ENCODE assay signal across 21 cellular contexts in the genomic region with DNA sequence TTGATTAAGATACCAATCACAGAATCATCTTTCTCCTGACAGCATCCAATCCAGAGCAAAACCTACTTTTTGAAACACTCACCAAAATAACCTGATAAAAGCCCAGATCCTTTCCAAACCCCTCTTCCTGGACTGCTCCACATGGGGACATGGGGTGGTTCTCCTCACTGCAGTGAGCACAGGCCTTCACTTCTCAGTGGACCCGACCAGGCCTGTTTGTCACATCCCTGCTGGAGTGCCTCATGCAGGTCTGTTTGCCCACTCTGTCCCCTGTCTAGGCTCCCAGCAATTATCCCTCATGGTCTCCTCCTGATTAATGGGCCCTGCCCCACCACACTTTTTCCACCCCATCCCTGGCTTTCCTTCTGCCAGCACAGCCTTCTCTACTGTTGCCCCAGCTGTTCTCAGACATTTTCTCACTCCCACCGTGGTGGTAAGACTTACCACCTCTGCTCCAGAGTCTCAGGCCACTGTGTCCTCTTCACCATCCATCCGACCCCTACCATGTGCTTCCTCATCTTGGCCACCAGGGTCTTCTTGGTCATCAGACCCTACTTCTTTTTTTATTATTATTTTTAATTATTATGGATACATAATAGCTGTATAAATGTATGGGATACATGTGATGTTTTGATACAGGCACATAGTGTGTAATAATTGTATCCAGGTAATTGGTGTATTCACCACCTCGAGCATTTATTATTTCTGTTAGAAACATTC. TPM values are rescaled to one million over a fixed set of nuclear protein-coding genes. Genes with fewer than 3 reads are reported as not detected.
DNase-seq lines count a peak whose midpoint lies in the region; ATAC-seq, FAIRE-seq and TF ChIP-seq lines count a peak whose summit lies in the region.
"Had no signal": no experiment of that assay in that cellular context is flagged by ENCODE, and none has a peak within 500 bp of the region (broad histone marks: within the 10 kb centered on the region; RNA-seq: fewer than 3 reads in every experiment).

No MANE protein-coding gene starts in this region.

- BruUV-seq in K562 (replicated peaks; lab: Mats Ljungman, UMichigan) = no TSS peak

- H3K9me2 ChIP-seq in Karpas-422 (replicated peaks; ENCODE audit: insufficient read depth, low read length) = no peaks in the 10 kb centered on the region

- in situ Hi-C loops in K562 (cut with MboI) = no loop called here

- H3K36me3 ChIP-seq in K562 (ENCODE audit: control insufficient read depth, insufficient read depth, low read length) (peaks cover 19% of the 10 kb centered on the region; the same call in 2 of the 3 replicates), lower lobe of right lung (peaks cover 12% of the 10 kb centered on the region), Karpas-422 (ENCODE audit: insufficient read depth, low read length) (0 out of 2 replicates have a peak, but pooled peaks cover 2% of the 10 kb centered on the region), adrenal gland (replicated peaks in 1 of 2) (peaks cover 0 to 10% of the 10 kb centered on the region in 2 donors)

- WGBS in K562 (ENCODE audit: insufficient coverage, low coverage, missing lambda C conversion rate) = 60% methylated on average over 4 of the region's 4 CpGs
- 89 to 93% (median 91%) methylated on average over 4 of the region's 4 CpGs for WGBS in adrenal gland, 4 donors

- no peak for TF ChIP-seq POLR2A in K562 (conservative IDR thresholded peaks at IDR 0.05)
- no peak for TF ChIP-seq POLR2A in adrenal gland (IDR thresholded peaks at IDR 0.05)

- no peaks in the 10 kb centered on the region for H3K9me3 ChIP-seq in K562 (replicated peaks; ENCODE audit: control insufficient read depth, insufficient read depth, low read depth, low read length)
- H3K9me3 ChIP-seq in lower lobe of right lung = no peaks in the 10 kb centered on the region
- H3K9me3 ChIP-seq in Karpas-422 (ENCODE audit: low read length) = peaks cover 4% of the 10 kb centered on the region; the same call in 1 of the 2 replicates
- no peaks in the 10 kb centered on the region for H3K9me3 ChIP-seq in adrenal gland (replicated peaks in 1 of 3)

- POLR2A ChIA-PET in K562 (lab: Yijun Ruan, JAX) = interaction anchor here (0.9 kb wide), 1 partner anchor 16 kb away, joined by 3 read pairs; no protein-coding TSS in a partner anchor

- H3K27ac ChIP-seq in K562 (ENCODE audit: extremely low read depth, low read depth, low read length) (no peak overlapping the region), lower lobe of right lung (no peak overlapping the region), Karpas-422 (ENCODE audit: low read length) (no peak overlapping the region), adrenal gland (no peak overlapping the region)
- H3K27ac ChIP-seq: BLaER1, KMS-11 had no signal

- H3K4me3 ChIP-seq in AG09309 (ENCODE audit: control insufficient read depth, low read depth, low read length) = no peak overlapping the region
- H3K4me3 ChIP-seq in K562 = no peak overlapping the region
- no peak overlapping the region for H3K4me3 ChIP-seq in lower lobe of right lung
- no peak overlapping the region for H3K4me3 ChIP-seq in Karpas-422 (ENCODE audit: low read length)
- H3K4me3 ChIP-seq in adrenal gland = no peak overlapping the region
- H3K4me3 ChIP-seq: BLaER1 had no signal

- ATAC-seq in K562 (peak; percentile 33; the same call in 1 of the 3 replicates), lower lobe of right lung (no peak)

- no peaks in the 10 kb centered on the region for H4K20me1 ChIP-seq in K562 (replicated peaks; ENCODE audit: control insufficient read depth, insufficient read depth, low read length)
- no peaks in the 10 kb centered on the region for H4K20me1 ChIP-seq in Karpas-422 (ENCODE audit: insufficient read depth, low read depth, low read length)
- H4K20me1 ChIP-seq: BLaER1 had no signal

- no peaks in the 10 kb centered on the region for H3K9me1 ChIP-seq in K562 (ENCODE audit: control insufficient read depth, insufficient read depth, low read length)

- H3K9ac ChIP-seq in K562 (ENCODE audit: insufficient read depth in 1 of 2, low read depth in 2 of 2, low read length in 2 of 2) = no peak overlapping the region
- H3K9ac ChIP-seq in Karpas-422 (ENCODE audit: low read length) = no peak overlapping the region
- H3K9ac ChIP-seq: BLaER1, KMS-11 had no signal

- FAIRE-seq in K562 (lab: Jason Lieb, UNC) = no peak
- FAIRE-seq: endothelial cell of umbilical vein, islet of Langerhans had no signal

- H2AFZ ChIP-seq in K562 (ENCODE audit: low read depth, low read length) (no peak overlapping the region), Karpas-422 (ENCODE audit: low read length) (no peak overlapping the region)

- H3K27me3 ChIP-seq in K562 (ENCODE audit: control insufficient read depth in 2 of 2, insufficient read depth in 2 of 2, low read length in 2 of 2) (no peaks in the 10 kb centered on the region), lower lobe of right lung (ENCODE audit: low read depth) (no peaks in the 10 kb centered on the region), Karpas-422 (ENCODE audit: low read length) (no peaks in the 10 kb centered on the region), adrenal gland (no peaks in the 10 kb centered on the region)
- H3K27me3 ChIP-seq: BLaER1 had no signal

- TF ChIP-seq CTCF in AG09309 (IDR thresholded peaks at IDR 0.05; ENCODE audit: control insufficient read depth, insufficient read depth, low read depth, low read length, missing control alignments) (peak; percentile 12), K562 (IDR thresholded peaks at IDR 0.05 in 2 of 3, conservative IDR thresholded peaks at IDR 0.05 in 1 of 3; ENCODE audit: insufficient read depth in 2 of 3, low read depth in 1 of 3, low read length in 3 of 3) (0 out of 6 replicates have a peak, but pooled peaks of 1 of the 3 experiments have one; percentile 25), lower lobe of right lung (IDR thresholded peaks at IDR 0.05) (peak; percentile 9), adrenal gland (IDR thresholded peaks at IDR 0.05) (no peak)

- CTCF ChIA-PET in K562 (lab: Yijun Ruan, JAX; ENCODE audit: low intra/inter-chr PET ratio) = no interaction called here

- TF ChIP-seq RAD21 in K562 (CRISPR knock-in tag; conservative IDR thresholded peaks at IDR 0.05 in 1 of 2, IDR thresholded peaks at IDR 0.05 in 1 of 2) = no peak

- H3K4me2 ChIP-seq in K562 (ENCODE audit: insufficient read depth, low read length) (no peak overlapping the region), Karpas-422 (ENCODE audit: low read depth, low read length, poor library complexity, severe bottlenecking) (no peak overlapping the region)
- H3K4me2 ChIP-seq: BLaER1, KMS-11 had no signal

- DNase-seq in AG09309 (ENCODE audit: low read depth) (no peak), ELR (ENCODE audit: low read depth) (peak; percentile 13), K562 (ENCODE audit: extremely low read depth in 1 of 4, low spot score in 3 of 4) (peak in 2 of 4 experiments; percentile 23 to 27), lower lobe of right lung (no peak), D341Med (ENCODE audit: low spot score) (no peak), Karpas-422 (no peak), adrenal gland (no peak), A172 (ENCODE audit: low spot score) (no peak)
- DNase-seq: activated CD8-positive, alpha-beta memory T cell treated with anti-CD3 and anti-CD28 coated beads, Interleukin-2, amount 50 U/mL, for 48 hours; NCI-H1105 treated with DMSO at 0.1 percent for 48 hours; SW 1271 had no signal

- H3K79me2 ChIP-seq in K562 (ENCODE audit: control insufficient read depth, insufficient read depth, low read length) (no peaks in the 10 kb centered on the region), Karpas-422 (ENCODE audit: low read length) (no peaks in the 10 kb centered on the region)

- no peaks in the 10 kb centered on the region for H3K4me1 ChIP-seq in K562 (replicated peaks in 1 of 2; ENCODE audit: control insufficient read depth in 2 of 2, insufficient read depth in 2 of 2, low read length in 2 of 2)
- no peaks in the 10 kb centered on the region for H3K4me1 ChIP-seq in lower lobe of right lung
- no peaks in the 10 kb centered on the region for H3K4me1 ChIP-seq in Karpas-422 (ENCODE audit: low read length)
- no peaks in the 10 kb centered on the region for H3K4me1 ChIP-seq in adrenal gland (replicated peaks in 1 of 2)
- H3K4me1 ChIP-seq: BLaER1 had no signal

- TF ChIP-seq EP300 in K562 (IDR thresholded peaks at IDR 0.05; ENCODE audit: low read length) = no peak

- intact Hi-C loops in K562 (cut with micrococcal nuclease) = no loop called here
- intact Hi-C loops in lower lobe of right lung (cut with DNase I) = no loop called here
- intact Hi-C loops in adrenal gland (cut with DNase I) = no loop called here

RNA-seq across cellular contexts. Expression of a gene that starts 21.1 kb away (rescaled TPM):
- 13.3 and 20.7 TPM in 2 replicates for total RNA-seq in K562 (2011; cell fraction: chromatin; rRNA removed; ENCODE audit: low replicate concordance)
- 9.8 and 10.7 TPM in 2 replicates for total RNA-seq in K562 (2011; cell fraction: nucleolus; rRNA removed)
- 20.7 and 35.3 TPM in 2 replicates for total RNA-seq in K562 (2011; cell fraction: nucleoplasm; rRNA removed)
- total RNA-seq in K562 (2014; rRNA removed) (66.6 and 73.2 TPM in 2 replicates), K562 (2014; rRNA removed; fragmentation: Illumina TruSeq; extraction: Trizol) (97.0 and 106 TPM in 2 replicates), K562 (2015; rRNA removed; fragmentation: Illumina TruSeq; extraction: Trizol) (88.8 and 100 TPM in 2 replicates), K562 (2021) (64.0 and 69.7 TPM in 2 replicates), lower lobe of right lung (19.4 TPM), adrenal gland (10 to 100 TPM; 25.4 to 38.1 (median 30.5) TPM)
- polyA plus RNA-seq in K562 (2011; rRNA removed) (71.8 and 87.0 TPM in 2 replicates), K562 (2014; fragmentation: Illumina TruSeq; extraction: Trizol) (108 and 123 TPM in 2 replicates), K562 (2014; fragmentation: Nextera tagmentation; extraction: Ambion mirVana) (100 to 1,000 TPM in 1 of 2 experiments, 10 to 100 TPM in 1; 63.3 to 130 TPM), K562 (2014; rRNA removed) (70.8 and 74.9 TPM in 2 replicates), adrenal gland (10 to 100 TPM; 16.8 to 51.5 (median 17.4) TPM)
- polyA plus RNA-seq in K562 (2011; cell fraction: cytosol; rRNA removed) = 28.5 and 48.7 TPM in 2 replicates
- 12.5 and 19.3 TPM in 2 replicates for polyA plus RNA-seq in K562 (2011; cell fraction: nucleus; rRNA removed)
- polyA plus RNA-seq in K562 (2012) = 65.2 and 90.5 TPM in 2 replicates
- polyA minus RNA-seq in K562 (2011; rRNA and poly(A)+ RNA removed) = 55.3 and 72.8 TPM in 2 replicates
- 27.7 and 31.1 TPM in 2 replicates for polyA minus RNA-seq in K562 (2011; cell fraction: cytosol; rRNA and poly(A)+ RNA removed)
- polyA minus RNA-seq in K562 (2011; cell fraction: nucleus; rRNA and poly(A)+ RNA removed) = 8.2 and 11.9 TPM in 2 replicates
- total RNA-seq in Karpas-422 (2014; rRNA removed; shearing (Covaris generic); ENCODE audit: low replicate concordance) = 32.1 and 47.1 TPM in 2 replicates
- total RNA-seq in A172 (2014; rRNA removed; shearing (Covaris generic)) = 53.6 and 67.3 TPM in 2 replicates

RNA-seq across cellular contexts. Expression of a gene that starts 21.3 kb away (rescaled TPM):
- total RNA-seq in K562 (2011; cell fraction: chromatin; rRNA removed; ENCODE audit: low replicate concordance) = 25.3 and 39.7 TPM in 2 replicates
- total RNA-seq in K562 (2011; cell fraction: nucleolus; rRNA removed) = 12.2 and 13.0 TPM in 2 replicates
- total RNA-seq in K562 (2011; cell fraction: nucleoplasm; rRNA removed) = 22.1 and 32.8 TPM in 2 replicates
- total RNA-seq in K562 (2014; rRNA removed) (23.7 and 25.5 TPM in 2 replicates), K562 (2014; rRNA removed; fragmentation: Illumina TruSeq; extraction: Trizol) (42.8 and 46.2 TPM in 2 replicates), K562 (2015; rRNA removed; fragmentation: Illumina TruSeq; extraction: Trizol) (47.1 and 50.9 TPM in 2 replicates), K562 (2021) (19.6 and 20.5 TPM in 2 replicates), lower lobe of right lung (28.1 TPM), adrenal gland (10 to 100 TPM; 14.4 to 36.9 (median 23.0) TPM)
- polyA plus RNA-seq in K562 (2011; rRNA removed) (22.9 and 30.7 TPM in 2 replicates), K562 (2014; fragmentation: Illumina TruSeq; extraction: Trizol) (36.6 and 43.2 TPM in 2 replicates), K562 (2014; fragmentation: Nextera tagmentation; extraction: Ambion mirVana) (10 to 100 TPM; 62.3 to 71.8 TPM), K562 (2014; rRNA removed) (42.4 and 48.7 TPM in 2 replicates), adrenal gland (10 to 100 TPM; 42.7 to 70.1 (median 51.1) TPM)
- 3.3 and 9.7 TPM in 2 replicates for polyA plus RNA-seq in K562 (2011; cell fraction: cytosol; rRNA removed)
- polyA plus RNA-seq in K562 (2011; cell fraction: nucleus; rRNA removed) = 22.4 and 30.1 TPM in 2 replicates
- 29.4 and 35.0 TPM in 2 replicates for polyA plus RNA-seq in K562 (2012)
- polyA minus RNA-seq in K562 (2011; rRNA and poly(A)+ RNA removed) = 12.5 and 13.9 TPM in 2 replicates
- polyA minus RNA-seq in K562 (2011; cell fraction: cytosol; rRNA and poly(A)+ RNA removed) = 5.3 and 7.5 TPM in 2 replicates
- polyA minus RNA-seq in K562 (2011; cell fraction: nucleus; rRNA and poly(A)+ RNA removed) = 10.9 and 14.4 TPM in 2 replicates
- total RNA-seq in Karpas-422 (2014; rRNA removed; shearing (Covaris generic); ENCODE audit: low replicate concordance) = 28.4 and 55.6 TPM in 2 replicates
- total RNA-seq in A172 (2014; rRNA removed; shearing (Covaris generic)) = 79.9 and 80.1 TPM in 2 replicates

RNA-seq across cellular contexts. Expression of a gene that starts 47.4 kb away (rescaled TPM):
- 13.3 and 26.8 TPM in 2 replicates for total RNA-seq in K562 (2011; cell fraction: chromatin; rRNA removed; ENCODE audit: low replicate concordance)
- 10.3 and 13.2 TPM in 2 replicates for total RNA-seq in K562 (2011; cell fraction: nucleolus; rRNA removed)
- 24.4 and 47.7 TPM in 2 replicates for total RNA-seq in K562 (2011; cell fraction: nucleoplasm; rRNA removed)
- total RNA-seq in K562 (2014; rRNA removed) = 6.7 and 10.4 TPM in 2 replicates
- total RNA-seq in K562 (2014; rRNA removed; fragmentation: Illumina TruSeq; extraction: Trizol) = 9.7 and 11.6 TPM in 2 replicates
- 9.2 and 9.5 TPM in 2 replicates for total RNA-seq in K562 (2015; rRNA removed; fragmentation: Illumina TruSeq; extraction: Trizol)
- total RNA-seq in K562 (2021) = 6.4 and 8.6 TPM in 2 replicates
- 13.3 and 17.6 TPM in 2 replicates for polyA plus RNA-seq in K562 (2011; rRNA removed)
- 7.4 and 9.2 TPM in 2 replicates for polyA plus RNA-seq in K562 (2011; cell fraction: cytosol; rRNA removed)
- 12.7 and 15.6 TPM in 2 replicates for polyA plus RNA-seq in K562 (2011; cell fraction: nucleus; rRNA removed)
- polyA plus RNA-seq in K562 (2012) = 7.2 and 7.3 TPM in 2 replicates
- 11.7 and 11.9 TPM in 2 replicates for polyA plus RNA-seq in K562 (2014; fragmentation: Illumina TruSeq; extraction: Trizol)
- 10 to 100 TPM; 16.3 to 18.3 TPM for polyA plus RNA-seq in K562 (2014; fragmentation: Nextera tagmentation; extraction: Ambion mirVana)
- 10.5 and 12.1 TPM in 2 replicates for polyA plus RNA-seq in K562 (2014; rRNA removed)
- 9.7 and 12.8 TPM in 2 replicates for polyA minus RNA-seq in K562 (2011; rRNA and poly(A)+ RNA removed)
- polyA minus RNA-seq in K562 (2011; cell fraction: cytosol; rRNA and poly(A)+ RNA removed) = 4.5 and 7.4 TPM in 2 replicates
- polyA minus RNA-seq in K562 (2011; cell fraction: nucleus; rRNA and poly(A)+ RNA removed) = 9.6 and 13.3 TPM in 2 replicates
- 6.2 TPM for total RNA-seq in lower lobe of right lung
- 22.0 and 42.0 TPM in 2 replicates for total RNA-seq in Karpas-422 (2014; rRNA removed; shearing (Covaris generic); ENCODE audit: low replicate concordance)
- total RNA-seq in adrenal gland = 10 to 100 TPM in 2 of 8 donors, 1 to 10 TPM in 6; 4.4 to 11.4 (median 8.9) TPM
- polyA plus RNA-seq in adrenal gland = 10 to 100 TPM; 12.6 to 14.7 (median 14.1) TPM
- total RNA-seq in A172 (2014; rRNA removed; shearing (Covaris generic)) = 7.2 and 8.4 TPM in 2 replicates

RNA-seq across cellular contexts. Expression of a gene that starts 47.4 kb away (rescaled TPM):
- 4.8 and 13.5 TPM in 2 replicates for total RNA-seq in K562 (2011; cell fraction: chromatin; rRNA removed; ENCODE audit: low replicate concordance)
- total RNA-seq in K562 (2011; cell fraction: nucleolus; rRNA removed) = 3.8 and 6.5 TPM in 2 replicates
- total RNA-seq in K562 (2011; cell fraction: nucleoplasm; rRNA removed) = 9.2 and 14.0 TPM in 2 replicates
- 2.7 and 6.1 TPM in 2 replicates for total RNA-seq in K562 (2014; rRNA removed)
- total RNA-seq in K562 (2014; rRNA removed; fragmentation: Illumina TruSeq; extraction: Trizol) = 2.9 and 3.5 TPM in 2 replicates
- total RNA-seq in K562 (2015; rRNA removed; fragmentation: Illumina TruSeq; extraction: Trizol) = 5.2 and 5.8 TPM in 2 replicates
- 2.8 TPM in 2 replicates for total RNA-seq in K562 (2021)
- polyA plus RNA-seq in K562 (2011; rRNA removed) = 2.7 and 3.2 TPM in 2 replicates
- 0.46 and 2.4 TPM in 2 replicates for polyA plus RNA-seq in K562 (2011; cell fraction: cytosol; rRNA removed)
- polyA plus RNA-seq in K562 (2011; cell fraction: nucleus; rRNA removed) = 1.7 and 2.2 TPM in 2 replicates
- polyA plus RNA-seq in K562 (2012) = 2.1 and 5.5 TPM in 2 replicates
- polyA plus RNA-seq in K562 (2014; fragmentation: Illumina TruSeq; extraction: Trizol) = 1.9 and 3.5 TPM in 2 replicates
- polyA plus RNA-seq in K562 (2014; fragmentation: Nextera tagmentation; extraction: Ambion mirVana) = 1 to 10 TPM; 2.1 to 3.5 TPM
- polyA plus RNA-seq in K562 (2014; rRNA removed) = 5.8 and 11.3 TPM in 2 replicates
- polyA minus RNA-seq in K562 (2011; rRNA and poly(A)+ RNA removed) = 5.9 and 8.5 TPM in 2 replicates
- 1.9 TPM in 2 replicates for polyA minus RNA-seq in K562 (2011; cell fraction: cytosol; rRNA and poly(A)+ RNA removed)
- 5.1 and 11.0 TPM in 2 replicates for polyA minus RNA-seq in K562 (2011; cell fraction: nucleus; rRNA and poly(A)+ RNA removed)
- total RNA-seq in lower lobe of right lung = 9.9 TPM
- total RNA-seq in Karpas-422 (2014; rRNA removed; shearing (Covaris generic); ENCODE audit: low replicate concordance) = 9.9 and 12.7 TPM in 2 replicates
- total RNA-seq in adrenal gland = 10 to 100 TPM in 1 of 8 donors, 1 to 10 TPM in 7; 2.3 to 24.1 (median 7.5) TPM
- 1 to 10 TPM; 3.0 to 5.0 (median 4.4) TPM for polyA plus RNA-seq in adrenal gland
- 2.0 and 4.0 TPM in 2 replicates for total RNA-seq in A172 (2014; rRNA removed; shearing (Covaris generic))

RNA-seq across cellular contexts. Expression of a gene that starts 53.3 kb away (rescaled TPM):
- not detected in 2 replicates for total RNA-seq in K562 (2011; cell fraction: chromatin; rRNA removed; ENCODE audit: low replicate concordance)
- not detected in 2 replicates for total RNA-seq in K562 (2011; cell fraction: nucleolus; rRNA removed)
- not detected in 2 replicates for total RNA-seq in K562 (2011; cell fraction: nucleoplasm; rRNA removed)
- total RNA-seq in K562 (2014; rRNA removed) (not detected in 2 replicates), K562 (2014; rRNA removed; fragmentation: Illumina TruSeq; extraction: Trizol) (not detected in 2 replicates), K562 (2015; rRNA removed; fragmentation: Illumina TruSeq; extraction: Trizol) (0.34 TPM in 1 of 2 replicates, not detected in the other), K562 (2021) (not detected in 2 replicates), lower lobe of right lung (not detected), adrenal gland (not detected)
- polyA plus RNA-seq in K562 (2011; rRNA removed) (not detected in 2 replicates), K562 (2014; fragmentation: Illumina TruSeq; extraction: Trizol) (not detected in 2 replicates), K562 (2014; fragmentation: Nextera tagmentation; extraction: Ambion mirVana) (under 1 TPM; 0.15 to 0.21 TPM), K562 (2014; rRNA removed) (0.17 TPM in 1 of 2 replicates, not detected in the other), adrenal gland (not detected)
- polyA plus RNA-seq in K562 (2011; cell fraction: cytosol; rRNA removed) = not detected in 2 replicates
- not detected in 2 replicates for polyA plus RNA-seq in K562 (2011; cell fraction: nucleus; rRNA removed)
- polyA plus RNA-seq in K562 (2012) = 0.20 and 1.5 TPM in 2 replicates
- not detected in 2 replicates for polyA minus RNA-seq in K562 (2011; rRNA and poly(A)+ RNA removed)
- not detected in 2 replicates for polyA minus RNA-seq in K562 (2011; cell fraction: cytosol; rRNA and poly(A)+ RNA removed)
- not detected in 2 replicates for polyA minus RNA-seq in K562 (2011; cell fraction: nucleus; rRNA and poly(A)+ RNA removed)
- total RNA-seq in Karpas-422 (2014; rRNA removed; shearing (Covaris generic); ENCODE audit: low replicate concordance) = not detected in 2 replicates
- not detected in 2 replicates for total RNA-seq in A172 (2014; rRNA removed; shearing (Covaris generic))
- total RNA-seq: cerebellum, Daoy, endothelial cell of umbilical vein, posterior vena cava, RPMI7951, subcutaneous adipose tissue had no signal
- polyA plus RNA-seq: adipose tissue, endothelial cell of umbilical vein had no signal

Comparison
In these comparisons a context has a peak if more than half of its experiments do, and no peak if none do; other contexts are left out.
1. CTCF ChIP-seq: peak in AG09309 (single experiment) and lower lobe of right lung (single experiment); none in adrenal gland (0 of 6).